17 cellular contexts compared by ENCODE assay signal in the genomic region with DNA sequence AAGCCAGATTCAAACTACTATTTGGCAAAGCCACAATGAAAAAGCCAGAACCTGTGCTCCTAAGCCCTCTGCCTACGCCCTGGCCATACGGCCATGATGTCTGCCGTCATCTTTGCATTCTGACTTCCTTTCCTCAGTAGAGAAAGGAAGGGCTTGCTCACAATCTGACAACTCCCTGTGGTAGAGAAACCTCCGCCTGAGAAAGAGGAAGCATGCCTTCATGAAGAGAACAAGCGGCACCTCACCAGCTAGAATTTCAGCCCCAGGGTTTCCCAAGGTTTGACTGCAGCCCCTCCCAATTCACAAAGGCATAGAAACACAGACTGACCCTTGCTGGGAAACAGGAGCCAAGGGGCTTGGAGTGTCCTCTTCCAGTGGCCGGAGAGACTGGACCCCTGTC. TPM values are rescaled to one million over a fixed set of nuclear protein-coding genes. Genes with fewer than 3 reads are reported as not detected.
DNase-seq lines count a peak whose midpoint lies in the region; ATAC-seq and TF ChIP-seq lines count a peak whose summit lies in the region.
"Had no signal": no experiment of that assay in that cellular context is flagged by ENCODE, and none has a peak within 500 bp of the region (broad histone marks: within the 10 kb centered on the region; RNA-seq: fewer than 3 reads in every experiment).

No MANE protein-coding gene starts in this region.

- intact Hi-C loops in lower lobe of right lung (cut with DNase I), result no loop called here

- no peaks in the 10 kb centered on the region for H3K27me3 ChIP-seq in lower lobe of right lung (ENCODE audit: low read depth)
- H3K27me3 ChIP-seq: adrenal gland had no signal

- H3K9me3 ChIP-seq in lower lobe of right lung, result no peaks in the 10 kb centered on the region
- H3K9me3 ChIP-seq: adrenal gland, left ventricle myocardium inferior, psoas muscle had no signal

- TF ChIP-seq CTCF in GM12864 (IDR thresholded peaks at IDR 0.05; ENCODE audit: low read depth, low read length, missing control alignments) (no peak), lower lobe of right lung (IDR thresholded peaks at IDR 0.05) (no peak)

- peaks cover 97% of the 10 kb centered on the region for H3K36me3 ChIP-seq in lower lobe of right lung

- no peaks in the 10 kb centered on the region for H3K4me1 ChIP-seq in lower lobe of right lung
- H3K4me1 ChIP-seq: adrenal gland, left ventricle myocardium inferior, psoas muscle had no signal

- ATAC-seq in HG03442 (IDR thresholded peaks at IDR 0.05; ENCODE audit: unreplicated experiment) (peak; percentile 68), lower lobe of right lung (peak; percentile 70 to 78), HG02763 (IDR thresholded peaks at IDR 0.05; ENCODE audit: unreplicated experiment) (no peak)
- ATAC-seq: activated CD8-positive, alpha-beta T cell treated with anti-CD3 and anti-CD28 coated beads, Interleukin-2, amount 10 ng/mL, durations not matched to agents 7 days and 5 days; naive thymus-derived CD8-positive, alpha-beta T cell; psoas muscle had no signal

- peak; percentile 13 for DNase-seq in GM12864 (ENCODE audit: low read depth)
- DNase-seq in SIG-M5 treated with dmso at 0.1 percent for 504 hours (lab: John Stamatoyannopoulos, UW; ENCODE audit: unreplicated experiment), result peak; percentile 85
- DNase-seq in lower lobe of right lung, result no peak
- DNase-seq in islet precursor cell, result no peak
- no peak for DNase-seq in activated CD4-positive, alpha-beta T cell treated with anti-CD3 and anti-CD28 coated beads for 48 hours
- no peak for DNase-seq in DMS79 (lab: John Stamatoyannopoulos, UW)
- DNase-seq: activated CD8-positive, alpha-beta T cell treated with anti-CD3 and anti-CD28 coated beads, Interleukin-2, amount 10 ng/mL, durations not matched to agents 7 days and 5 days; left ventricle myocardium inferior; naive thymus-derived CD8-positive, alpha-beta T cell; NCI-H146; NCI-H446; psoas muscle had no signal

- H3K27ac ChIP-seq in lower lobe of right lung, result no peak overlapping the region
- H3K27ac ChIP-seq: adrenal gland, KMS-11, left ventricle myocardium inferior, psoas muscle had no signal

- H3K4me3 ChIP-seq in GM12864 (ENCODE audit: low read depth, low read length) (no peak overlapping the region), lower lobe of right lung (no peak overlapping the region)
- H3K4me3 ChIP-seq: adrenal gland, left ventricle myocardium inferior, psoas muscle had no signal

RNA-seq across cellular contexts. Expression of gene TEP1, which starts 25.7 kb away (rescaled TPM):
- 53.6 TPM for total RNA-seq in lower lobe of right lung

RNA-seq across cellular contexts. Expression of gene PARP2, which starts 44.1 kb away (rescaled TPM):
- 17.1 TPM for total RNA-seq in lower lobe of right lung

RNA-seq across cellular contexts. Expression of gene KLHL33, which starts 48.4 kb away (rescaled TPM):
- 0.47 TPM for total RNA-seq in lower lobe of right lung
- total RNA-seq: H4 had no signal

RNA-seq across cellular contexts. Expression of gene CCNB1IP1, which starts 54.5 kb away (rescaled TPM):
- total RNA-seq in lower lobe of right lung, result 36.9 TPM

Comparison
In these comparisons a context has a peak if more than half of its experiments do, and no peak if none do; other contexts are left out.
1. DNase-seq: peak in GM12864 (single experiment) and SIG-M5 treated with dmso at 0.1 percent for 504 hours (single experiment); none in lower lobe of right lung (single experiment), islet precursor cell (single experiment), activated CD4-positive, alpha-beta T cell treated with anti-CD3 and anti-CD28 coated beads for 48 hours (single experiment) and DMS79 (single experiment).